In the genomic region with DNA sequence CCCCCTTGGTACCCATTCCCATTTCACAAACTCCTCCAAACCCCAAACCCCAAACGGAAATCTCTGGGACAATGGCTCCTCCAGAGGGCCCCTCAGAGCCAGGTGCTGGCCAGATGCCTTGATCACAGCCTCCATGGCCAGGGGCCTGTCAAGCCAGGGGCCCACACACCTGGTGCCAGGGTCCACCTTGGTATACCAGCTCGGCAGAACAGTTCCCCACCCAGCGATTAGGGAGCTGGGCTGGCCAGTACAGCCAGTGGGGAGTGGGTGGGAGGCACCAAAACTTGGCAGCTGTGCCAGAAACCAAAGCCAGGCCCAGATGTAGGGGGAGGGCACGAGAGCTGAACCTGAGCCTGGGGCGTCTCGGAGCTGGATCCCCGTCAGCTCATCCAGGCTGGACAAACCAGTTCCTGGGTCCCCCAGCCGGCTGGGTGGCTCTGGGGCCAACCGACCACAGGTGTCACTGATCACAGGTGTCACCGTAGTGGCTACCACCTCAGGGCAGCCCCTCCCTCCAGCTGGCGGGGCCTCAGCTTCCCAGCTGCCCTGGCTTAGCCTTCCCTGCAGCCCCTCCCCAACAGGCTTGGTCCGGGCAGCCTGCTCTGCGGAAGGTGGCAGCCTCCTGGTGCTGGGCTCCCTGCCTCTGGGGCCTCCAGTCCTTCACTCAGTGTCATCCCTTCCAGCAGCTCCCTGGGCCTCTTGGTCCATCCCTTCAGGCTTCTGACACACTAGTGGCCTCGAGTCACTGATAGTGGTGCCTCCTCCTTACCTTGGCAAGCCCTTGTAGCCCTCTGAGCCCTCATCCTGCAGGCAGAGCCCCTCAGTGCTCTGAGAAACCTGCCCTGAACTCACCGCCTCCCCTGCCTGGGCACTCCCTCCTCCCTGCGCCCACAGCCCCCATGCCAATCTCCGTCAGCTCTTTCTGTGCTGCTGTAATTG, we compare ENCODE assay signal across 18 cellular contexts. TPM values are rescaled to one million over a fixed set of nuclear protein-coding genes. Genes with fewer than 3 reads are reported as not detected.
DNase-seq lines count a peak whose midpoint lies in the region; ATAC-seq and TF ChIP-seq lines count a peak whose summit lies in the region.
"Had no signal": no experiment of that assay in that cellular context is flagged by ENCODE, and none has a peak within 500 bp of the region (broad histone marks: within the 10 kb centered on the region; RNA-seq: fewer than 3 reads in every experiment).

No MANE protein-coding gene starts in this region.

- H3K36me3 ChIP-seq in RWPE2 (ENCODE audit: low read depth) (no peaks in the 10 kb centered on the region), transverse colon (no peaks in the 10 kb centered on the region)
- H3K36me3 ChIP-seq: sigmoid colon had no signal

- no peak for TF ChIP-seq POLR2A in transverse colon (IDR thresholded peaks at IDR 0.05)

- no peaks in the 10 kb centered on the region for H3K9me3 Mint-ChIP-seq in activated T-cell treated with anti-CD3 and anti-CD28 coated beads, Interleukin-2, amount 50 U/mL, for 4 hours
- H3K9me3 Mint-ChIP-seq: activated B cell treated with CpG ODN at 0.5 μM for 24 hours; nephron; stimulated activated memory B cell treated with anti-CD40 and anti-IgM and Interleukin-4, amounts not matched to agents 10 μg/mL and 1 μg/mL and 100 μg/mL, for 72 hours had no signal

- no peak for TF ChIP-seq EP300 in transverse colon (IDR thresholded peaks at IDR 0.05; ENCODE audit: low read depth)

- H3K36me3 Mint-ChIP-seq in activated T-cell treated with anti-CD3 and anti-CD28 coated beads, Interleukin-2, amount 50 U/mL, for 4 hours (ENCODE audit: insufficient read depth), result no peaks in the 10 kb centered on the region
- H3K36me3 Mint-ChIP-seq: activated naive CD8-positive, alpha-beta T cell had no signal

- peaks cover 12% of the 10 kb centered on the region for H3K4me1 Mint-ChIP-seq in activated T-cell treated with anti-CD3 and anti-CD28 coated beads, Interleukin-2, amount 50 U/mL, for 4 hours (ENCODE audit: low read depth)

- H3K27me3 Mint-ChIP-seq in activated T-cell treated with anti-CD3 and anti-CD28 coated beads, Interleukin-2, amount 50 U/mL, for 4 hours (ENCODE audit: low read depth), result no peaks in the 10 kb centered on the region
- H3K27me3 Mint-ChIP-seq: activated B cell treated with CpG ODN at 0.5 μM for 24 hours; activated naive CD8-positive, alpha-beta T cell; stimulated activated memory B cell treated with anti-CD40 and anti-IgM and Interleukin-4, amounts not matched to agents 10 μg/mL and 1 μg/mL and 100 μg/mL, for 72 hours had no signal

- H3K27ac ChIP-seq in RWPE2 (ENCODE audit: poor library complexity, severe bottlenecking), result no peak overlapping the region
- no peak overlapping the region for H3K27ac ChIP-seq in transverse colon
- H3K27ac ChIP-seq: A549, sigmoid colon had no signal

- no peak overlapping the region for H3K4me3 Mint-ChIP-seq in activated T-cell treated with anti-CD3 and anti-CD28 coated beads, Interleukin-2, amount 50 U/mL, for 4 hours
- H3K4me3 Mint-ChIP-seq: activated B cell treated with CpG ODN at 0.5 μM for 24 hours; activated naive CD8-positive, alpha-beta T cell; stimulated activated memory B cell treated with anti-CD40 and anti-IgM and Interleukin-4, amounts not matched to agents 10 μg/mL and 1 μg/mL and 100 μg/mL, for 72 hours had no signal

- 60% methylated on average over 17 of the region's 17 CpGs; no CpG with 5 or more reads in 1 of the 2 donors for WGBS in transverse colon (ENCODE audit: low coverage in 1 of 2), 2 donors

- H3K4me3 ChIP-seq in RWPE2 (ENCODE audit: severe bottlenecking) (no peak overlapping the region), transverse colon (no peak overlapping the region)
- H3K4me3 ChIP-seq: A549, left lung, sigmoid colon had no signal

- H3K27me3 ChIP-seq in RWPE2 (ENCODE audit: insufficient read depth, poor library complexity, severe bottlenecking) (no peaks in the 10 kb centered on the region), transverse colon (no peaks in the 10 kb centered on the region)
- H3K27me3 ChIP-seq: sigmoid colon had no signal

- TF ChIP-seq CTCF in RWPE2 (IDR thresholded peaks at IDR 0.05; ENCODE audit: poor library complexity, severe bottlenecking) (no peak), transverse colon (IDR thresholded peaks at IDR 0.05) (no peak)

- ATAC-seq in RWPE2 (ENCODE audit: low read depth), result no peak; the same call in 2 of the 3 replicates
- no peak for ATAC-seq in HG02759 (IDR thresholded peaks at IDR 0.05; ENCODE audit: unreplicated experiment)
- ATAC-seq in activated T-cell treated with anti-CD3 and anti-CD28 coated beads, Interleukin-2, amount 50 U/mL, for 4 hours, result no peak
- ATAC-seq: A549; left lung; SK-N-SH treated with all-trans-retinoic acid at 6 μM for 48 hours; stimulated activated memory B cell treated with anti-CD40 and anti-IgM and Interleukin-4, amounts not matched to agents 10 μg/mL and 1 μg/mL and 100 μg/mL, for 72 hours had no signal

- DNase-seq in NCI-H2196 (lab: John Stamatoyannopoulos, UW; ENCODE audit: unreplicated experiment) (peak; percentile 31), NCI-H2196 treated with DMSO at 0.1 percent for 48 hours (lab: John Stamatoyannopoulos, UW; ENCODE audit: unreplicated experiment) (no peak), RWPE2 (ENCODE audit: low spot score) (peak; percentile 68), left kidney (ENCODE audit: low read depth, low spot score) (peak; percentile 51), transverse colon (peak; percentile 27), NCI-H345 treated with DMSO at 0.1 percent for 48 hours (lab: John Stamatoyannopoulos, UW; ENCODE audit: unreplicated experiment) (no peak)
- no peak for DNase-seq in activated T-cell treated with anti-CD3 and anti-CD28 coated beads, Interleukin-2, amount 50 U/mL, for 4 hours
- DNase-seq: activated B cell treated with CpG ODN at 0.5 μM for 24 hours; MV-4-11; sigmoid colon; stimulated activated CD4-positive, alpha-beta T cell treated with anti-CD3 and anti-CD28 coated beads, Interleukin-4, amount 100 ng/mL, for 4 hours had no signal

- H3K4me1 ChIP-seq in RWPE2 (ENCODE audit: insufficient read depth, poor library complexity, severe bottlenecking) (peaks cover 5% of the 10 kb centered on the region), transverse colon (peaks cover 11 to 29% (median 14%) of the 10 kb centered on the region in 4 donors)
- H3K4me1 ChIP-seq: A549 had no signal

- no peaks in the 10 kb centered on the region for H3K9me3 ChIP-seq in RWPE2 (ENCODE audit: severe bottlenecking)
- no peaks in the 10 kb centered on the region for H3K9me3 ChIP-seq in transverse colon
- H3K9me3 ChIP-seq: A549, left lung, sigmoid colon had no signal

- in situ Hi-C loops in transverse colon (cut with MboI; ENCODE audit: low pct_ligation_motif_present in 1 of 4, low pct_unique_long_range_greater_than_20kb in 1 of 4, low sequenced_read_pairs in 3 of 4), result no loop called here

- intact Hi-C loops in transverse colon (cut with DNase I; ENCODE audit: low total_unique reads), result no loop called here

RNA-seq across cellular contexts. Expression of a gene that starts 6.6 kb away (rescaled TPM):
- total RNA-seq in transverse colon, result 100 to 1,000 TPM in 1 of 4 donors, 10 to 100 TPM in 3; 36.7 to 149 (median 37.8) TPM
- 10 to 100 TPM; 34.6 to 41.2 (median 35.8) TPM for total RNA-seq in activated T-cell treated with anti-CD3 and anti-CD28 coated beads, Interleukin-2, amount 50 U/mL, for 4 hours

RNA-seq across cellular contexts. Expression of a gene that starts 10.9 kb away (rescaled TPM):
- 1 to 10 TPM in 2 of 4 donors, under 1 TPM in 2; 0.55 to 2.6 (median 1.2) TPM for total RNA-seq in transverse colon
- total RNA-seq in activated T-cell treated with anti-CD3 and anti-CD28 coated beads, Interleukin-2, amount 50 U/mL, for 4 hours, result 1 to 10 TPM; 6.4 to 7.8 (median 7.6) TPM

RNA-seq across cellular contexts. Expression of a gene that starts 29.4 kb away (rescaled TPM):
- total RNA-seq in transverse colon, result 100 to 1,000 TPM in 2 of 4 donors, 10 to 100 TPM in 2; 28.1 to 116 (median 96.7) TPM
- total RNA-seq in activated T-cell treated with anti-CD3 and anti-CD28 coated beads, Interleukin-2, amount 50 U/mL, for 4 hours, result 100 to 1,000 TPM; 373 to 417 (median 409) TPM

Comparison
In these comparisons a context has a peak if more than half of its experiments do, and no peak if none do; other contexts are left out.
1. DNase-seq: peak in NCI-H2196 (single experiment), RWPE2 (single experiment), left kidney (single experiment) and transverse colon (single experiment); none in NCI-H2196 treated with DMSO at 0.1 percent for 48 hours (single experiment), activated T-cell treated with anti-CD3 and anti-CD28 coated beads, Interleukin-2, amount 50 U/mL, for 4 hours (single experiment) and NCI-H345 treated with DMSO at 0.1 percent for 48 hours (single experiment).